11 cellular contexts compared by ENCODE assay signal in the genomic region with DNA sequence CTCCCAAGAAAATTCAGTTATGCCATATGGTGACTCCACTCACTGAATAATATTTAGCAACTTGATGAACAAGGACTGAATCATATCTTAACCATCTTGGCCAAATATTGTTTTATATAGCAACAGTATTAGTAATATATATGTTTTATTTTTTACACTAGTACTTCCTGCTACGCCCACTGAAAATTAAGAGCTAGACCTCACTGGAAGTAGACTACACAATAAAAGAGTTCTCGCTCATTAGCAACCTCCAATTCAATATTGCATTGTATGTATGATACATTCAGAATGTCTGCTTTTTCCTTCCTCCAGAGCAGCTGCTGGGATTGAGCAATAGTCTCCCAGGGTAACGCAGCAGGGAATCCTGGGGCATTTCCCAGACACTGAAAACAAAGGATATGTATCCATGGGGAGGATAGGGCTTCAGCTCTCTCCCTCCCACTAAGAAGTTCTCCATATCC. TPM values are rescaled to one million over a fixed set of nuclear protein-coding genes. Genes with fewer than 3 reads are reported as not detected.
DNase-seq lines count a peak whose midpoint lies in the region; ATAC-seq, FAIRE-seq and TF ChIP-seq lines count a peak whose summit lies in the region.
"Had no signal": no experiment of that assay in that cellular context is flagged by ENCODE, and none has a peak within 500 bp of the region (broad histone marks: within the 10 kb centered on the region; RNA-seq: fewer than 3 reads in every experiment).

No MANE protein-coding gene starts in this region.

- no peak for TF ChIP-seq EP300 in K562 (IDR thresholded peaks at IDR 0.05; ENCODE audit: low read length)

- H3K4me3 ChIP-seq in HUES48 (ENCODE audit: low read depth, low read length) (no peak overlapping the region), K562 (no peak overlapping the region)
- H3K4me3 ChIP-seq: Peyer's patch had no signal

- H3K27me3 ChIP-seq in HUES48 (ENCODE audit: control insufficient read depth, insufficient read depth, low read length) (no peaks in the 10 kb centered on the region), K562 (ENCODE audit: control insufficient read depth in 2 of 2, insufficient read depth in 2 of 2, low read length in 2 of 2) (no peaks in the 10 kb centered on the region)
- H3K27me3 ChIP-seq: Peyer's patch had no signal

- POLR2A ChIA-PET in K562 (lab: Yijun Ruan, JAX): interaction anchor here (0.8 to 1.4 kb wide), 3 partner anchors 14 to 210 kb away, joined by 3 to 6 read pairs (median 3); a partner anchor contains a TSS

- H3K9me3 ChIP-seq in HUES48 (ENCODE audit: control insufficient read depth, insufficient read depth, low read length) (no peaks in the 10 kb centered on the region), K562 (replicated peaks; ENCODE audit: control insufficient read depth, insufficient read depth, low read depth, low read length) (peaks cover 22% of the 10 kb centered on the region)
- H3K9me3 ChIP-seq: Peyer's patch had no signal

- in situ Hi-C loops in K562 (cut with MboI): loop anchor here (25.0 kb wide), 1 partner anchor 540 kb away; no protein-coding TSS in a partner anchor

- no peak for ATAC-seq in K562
- ATAC-seq in HG02870 (IDR thresholded peaks at IDR 0.05; ENCODE audit: unreplicated experiment): no peak

- TF ChIP-seq CTCF in K562 (IDR thresholded peaks at IDR 0.05 in 2 of 3, conservative IDR thresholded peaks at IDR 0.05 in 1 of 3; ENCODE audit: insufficient read depth in 2 of 3, low read depth in 1 of 3, low read length in 3 of 3): no peak

- no TSS peak for BruUV-seq in K562 (replicated peaks; lab: Mats Ljungman, UMichigan)

- peak overlapping the region; percentile 41 for H3K27ac ChIP-seq in HUES48 (ENCODE audit: low read depth, low read length)
- H3K27ac ChIP-seq in K562 (ENCODE audit: extremely low read depth, low read depth, low read length): no peak overlapping the region
- H3K27ac ChIP-seq: Peyer's patch had no signal

- intact Hi-C loops in K562 (cut with micrococcal nuclease): no loop called here

- no peak overlapping the region for H3K4me2 ChIP-seq in K562 (ENCODE audit: insufficient read depth, low read length)

- H3K36me3 ChIP-seq in HUES48 (ENCODE audit: control insufficient read depth, insufficient read depth, low read length) (no peaks in the 10 kb centered on the region), K562 (ENCODE audit: control insufficient read depth, insufficient read depth, low read length) (peaks cover 5% of the 10 kb centered on the region; the same call in 2 of the 3 replicates)
- H3K36me3 ChIP-seq: Peyer's patch had no signal

- TF ChIP-seq POLR2A in K562 (conservative IDR thresholded peaks at IDR 0.05): no peak

- H3K4me1 ChIP-seq in HUES48 (ENCODE audit: control insufficient read depth, insufficient read depth, low read length) (peaks cover 5% of the 10 kb centered on the region; the same call in 1 of the 2 replicates), K562 (replicated peaks in 1 of 2; ENCODE audit: control insufficient read depth in 2 of 2, insufficient read depth in 2 of 2, low read length in 2 of 2) (peaks cover 0 to 22% of the 10 kb centered on the region in 2 experiments; a peak in 2 of 5 replicates)
- H3K4me1 ChIP-seq: Peyer's patch had no signal

- 92% methylated on average over 3 of the region's 3 CpGs for WGBS in K562 (ENCODE audit: insufficient coverage, low coverage, missing lambda C conversion rate)

- H3K9ac ChIP-seq in HUES48 (ENCODE audit: low read depth, low read length) (no peak overlapping the region), K562 (ENCODE audit: insufficient read depth in 1 of 2, low read depth in 2 of 2, low read length in 2 of 2) (no peak overlapping the region)

- H2AFZ ChIP-seq in K562 (ENCODE audit: low read depth, low read length): no peak overlapping the region

- DNase-seq in AG08396 (ENCODE audit: low spot score): peak; percentile 67
- DNase-seq in K562 (ENCODE audit: extremely low read depth in 1 of 4, low spot score in 3 of 4): no peak
- DNase-seq in kidney tubule cell (ENCODE audit: low spot score): peak; percentile 65
- DNase-seq in NOMO-1 (lab: John Stamatoyannopoulos, UW; ENCODE audit: unreplicated experiment in 2 of 2): no peak
- DNase-seq in NCI-H2227 treated with DMSO at 0.1 percent for 48 hours (lab: John Stamatoyannopoulos, UW): no peak
- no peak for DNase-seq in UCSD-AML1 (lab: John Stamatoyannopoulos, UW; ENCODE audit: unreplicated experiment)
- DNase-seq: naive B cell, Peyer's patch had no signal

- no peak for FAIRE-seq in K562 (lab: Jason Lieb, UNC)
- FAIRE-seq: G401.6 had no signal

- no peaks in the 10 kb centered on the region for H3K9me1 ChIP-seq in K562 (ENCODE audit: control insufficient read depth, insufficient read depth, low read length)

- H4K20me1 ChIP-seq in K562 (replicated peaks; ENCODE audit: control insufficient read depth, insufficient read depth, low read length): no peaks in the 10 kb centered on the region

- CTCF ChIA-PET in K562 (lab: Yijun Ruan, JAX; ENCODE audit: low intra/inter-chr PET ratio): no interaction called here

- H3K79me2 ChIP-seq in K562 (ENCODE audit: control insufficient read depth, insufficient read depth, low read length): no peaks in the 10 kb centered on the region

- no peak for TF ChIP-seq RAD21 in K562 (CRISPR knock-in tag; conservative IDR thresholded peaks at IDR 0.05 in 1 of 2, IDR thresholded peaks at IDR 0.05 in 1 of 2)

TF ChIP-seq in K562, 482 proteins besides CTCF, POLR2A, EP300 and RAD21:
- peak; percentile 61 for TF ChIP-seq CEBPB (tag; IDR thresholded peaks at IDR 0.05)
- TF ChIP-seq DPF2 (IDR thresholded peaks at IDR 0.05): no peak

RNA-seq across cellular contexts. Expression of a gene that starts 14.0 kb away (rescaled TPM):
- total RNA-seq in K562 (2011; cell fraction: chromatin; rRNA removed; ENCODE audit: low replicate concordance): 27.9 and 40.5 TPM in 2 replicates
- 35.9 and 38.8 TPM in 2 replicates for total RNA-seq in K562 (2011; cell fraction: nucleolus; rRNA removed)
- 25.5 and 29.1 TPM in 2 replicates for total RNA-seq in K562 (2011; cell fraction: nucleoplasm; rRNA removed)
- total RNA-seq in K562 (2014; rRNA removed) (27.5 and 30.9 TPM in 2 replicates), K562 (2014; rRNA removed; fragmentation: Illumina TruSeq; extraction: Trizol) (24.1 and 24.8 TPM in 2 replicates), K562 (2015; rRNA removed; fragmentation: Illumina TruSeq; extraction: Trizol) (19.8 and 19.9 TPM in 2 replicates), K562 (2021) (39.0 and 43.0 TPM in 2 replicates)
- polyA plus RNA-seq in K562 (2011; rRNA removed) (22.1 and 28.6 TPM in 2 replicates), K562 (2014; fragmentation: Illumina TruSeq; extraction: Trizol) (22.5 and 26.3 TPM in 2 replicates), K562 (2014; fragmentation: Nextera tagmentation; extraction: Ambion mirVana) (10 to 100 TPM in 1 of 2 experiments, 1 to 10 TPM in 1; 9.0 to 12.2 TPM), K562 (2014; rRNA removed) (28.1 and 36.4 TPM in 2 replicates)
- polyA plus RNA-seq in K562 (2011; cell fraction: cytosol; rRNA removed): 21.6 and 26.2 TPM in 2 replicates
- 58.7 and 62.0 TPM in 2 replicates for polyA plus RNA-seq in K562 (2011; cell fraction: nucleus; rRNA removed)
- 20.0 and 26.4 TPM in 2 replicates for polyA plus RNA-seq in K562 (2012)
- 25.6 and 33.0 TPM in 2 replicates for polyA minus RNA-seq in K562 (2011; rRNA and poly(A)+ RNA removed)
- 24.9 and 28.0 TPM in 2 replicates for polyA minus RNA-seq in K562 (2011; cell fraction: cytosol; rRNA and poly(A)+ RNA removed)
- polyA minus RNA-seq in K562 (2011; cell fraction: nucleus; rRNA and poly(A)+ RNA removed): 48.7 and 49.8 TPM in 2 replicates

Comparison
In these comparisons a context has a peak if more than half of its experiments do, and no peak if none do; other contexts are left out.
1. DNase-seq: peak in AG08396 (single experiment) and kidney tubule cell (single experiment); none in K562 (0 of 4), NOMO-1 (0 of 2), NCI-H2227 treated with DMSO at 0.1 percent for 48 hours (single experiment) and UCSD-AML1 (single experiment).